In the genomic region with DNA sequence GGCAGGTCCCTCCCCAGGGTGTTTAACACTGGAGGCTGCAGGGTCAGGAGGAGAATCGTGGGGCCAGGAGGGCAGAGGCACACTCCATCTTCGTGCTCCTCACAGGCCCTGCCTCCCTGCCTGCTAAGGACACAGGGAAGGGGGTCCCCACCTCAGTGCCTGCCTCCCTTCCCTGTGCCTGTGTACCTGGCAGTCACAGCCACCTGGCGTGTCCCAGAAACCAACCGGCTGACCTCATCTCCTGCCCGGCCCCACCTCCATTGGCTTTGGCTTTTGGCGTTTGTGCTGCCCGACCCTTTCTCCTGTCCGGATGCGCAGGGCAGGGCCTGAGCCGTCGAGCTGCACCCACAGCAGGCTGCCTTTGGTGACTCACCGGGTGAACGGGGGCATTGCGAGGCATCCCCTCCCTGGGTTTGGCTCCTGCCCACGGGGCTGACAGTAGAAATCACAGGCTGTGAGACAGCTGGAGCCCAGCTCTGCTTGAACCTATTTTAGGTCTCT, we compare ENCODE assay signal across 9 cellular contexts. TPM values are rescaled to one million over a fixed set of nuclear protein-coding genes. Genes with fewer than 3 reads are reported as not detected.
A peak's percentile ranks its signal among the peaks of the same experiment; 100 is the strongest.
DNase-seq lines count a peak whose midpoint lies in the region; ATAC-seq and TF ChIP-seq lines count a peak whose summit lies in the region.
"Had no signal": no experiment of that assay in that cellular context is flagged by ENCODE, and none has a peak within 500 bp of the region (broad histone marks: within the 10 kb centered on the region; RNA-seq: fewer than 3 reads in every experiment).

No MANE protein-coding gene starts in this region.

- H3K36me3 ChIP-seq in BE2C, result peaks cover 19% of the 10 kb centered on the region

- H3K9me3 ChIP-seq in BE2C, result no peaks in the 10 kb centered on the region

- peaks cover 27% of the 10 kb centered on the region for H3K36me3 Mint-ChIP-seq in activated CD4-positive, alpha-beta memory T cell treated with anti-CD3 and anti-CD28 coated beads, Interleukin-2, amount 10 ng/mL, durations not matched to agents 7 days and 5 days (ENCODE audit: low read depth)

- TF ChIP-seq CTCF in BE2C (IDR thresholded peaks at IDR 0.05; ENCODE audit: low read depth, low read length), result no peak

- ATAC-seq in esophagus mucosa (peak; percentile 69), HG03442 (IDR thresholded peaks at IDR 0.05; ENCODE audit: unreplicated experiment) (no peak)
- ATAC-seq: T-helper 17 cell had no signal

- CTCF ChIA-PET in activated CD4-positive, alpha-beta memory T cell treated with anti-CD3 and anti-CD28 coated beads, Interleukin-2, amount 10 ng/mL, durations not matched to agents 7 days and 5 days (lab: Charles Lee), result interaction anchor here (0.6 to 1.3 kb wide), 2 partner anchors 10 to 143 kb away, joined by 3 to 4 read pairs; no protein-coding TSS in a partner anchor

- no peaks in the 10 kb centered on the region for H3K9me3 Mint-ChIP-seq in activated CD4-positive, alpha-beta memory T cell treated with anti-CD3 and anti-CD28 coated beads, Interleukin-2, amount 10 ng/mL, durations not matched to agents 7 days and 5 days

- no peak overlapping the region for H3K4me3 ChIP-seq in BE2C (ENCODE audit: low read depth, low read length)

- H3K4me3 Mint-ChIP-seq in activated CD4-positive, alpha-beta memory T cell treated with anti-CD3 and anti-CD28 coated beads, Interleukin-2, amount 10 ng/mL, durations not matched to agents 7 days and 5 days, result no peak overlapping the region
- H3K4me3 Mint-ChIP-seq: T-helper 17 cell had no signal

- H3K4me1 ChIP-seq in BE2C, result peaks cover 6% of the 10 kb centered on the region
- H3K4me1 ChIP-seq: parathyroid adenoma had no signal

- H3K27me3 Mint-ChIP-seq in activated CD4-positive, alpha-beta memory T cell treated with anti-CD3 and anti-CD28 coated beads, Interleukin-2, amount 10 ng/mL, durations not matched to agents 7 days and 5 days, result no peaks in the 10 kb centered on the region
- H3K27me3 Mint-ChIP-seq: T-helper 17 cell had no signal

- H3K27ac Mint-ChIP-seq in activated CD4-positive, alpha-beta memory T cell treated with anti-CD3 and anti-CD28 coated beads, Interleukin-2, amount 10 ng/mL, durations not matched to agents 7 days and 5 days, result no peak overlapping the region
- H3K27ac Mint-ChIP-seq: T-helper 17 cell had no signal

- no peaks in the 10 kb centered on the region for H3K27me3 ChIP-seq in BE2C

- POLR2A ChIA-PET in activated CD4-positive, alpha-beta memory T cell treated with anti-CD3 and anti-CD28 coated beads, Interleukin-2, amount 10 ng/mL, durations not matched to agents 7 days and 5 days (lab: Charles Lee), result interaction anchor here (0.7 to 2.4 kb wide), 3 partner anchors 10 to 96 kb away, joined by 3 to 10 read pairs (median 3); no protein-coding TSS in a partner anchor

- DNase-seq in BE2C (peak; percentile 44), M059J (ENCODE audit: low read depth) (peak; percentile 93)
- no peak for DNase-seq in stimulated activated naive CD4-positive, alpha-beta T cell treated with Interleukin-2 at 50 U/mL for 16 hours (lab: John Stamatoyannopoulos, UW)
- no peak for DNase-seq in activated CD4-positive, alpha-beta memory T cell treated with anti-CD3 and anti-CD28 coated beads, Interleukin-2, amount 10 ng/mL, durations not matched to agents 7 days and 5 days
- DNase-seq: activated T-cell treated with anti-CD3 and anti-CD28 coated beads for 4 hours, T-helper 17 cell had no signal

- peaks cover 26% of the 10 kb centered on the region for H3K4me1 Mint-ChIP-seq in activated CD4-positive, alpha-beta memory T cell treated with anti-CD3 and anti-CD28 coated beads, Interleukin-2, amount 10 ng/mL, durations not matched to agents 7 days and 5 days

RNA-seq across cellular contexts. Expression of a gene that starts 0.6 kb away (rescaled TPM):
- 4.1 TPM for polyA plus RNA-seq in BE2C (2012; ENCODE audit: insufficient read depth, insufficient read length, low read depth)
- total RNA-seq in M059J (2014; rRNA removed; shearing (Covaris generic)), result not detected in 2 replicates
- 0.28 TPM for total RNA-seq in esophagus mucosa
- 1 to 10 TPM; 1.5 to 2.7 TPM for total RNA-seq in activated CD4-positive, alpha-beta memory T cell treated with anti-CD3 and anti-CD28 coated beads, Interleukin-2, amount 10 ng/mL, durations not matched to agents 7 days and 5 days

RNA-seq across cellular contexts. Expression of a gene that starts 6.5 kb away (rescaled TPM):
- 22.3 TPM for polyA plus RNA-seq in BE2C (2012; ENCODE audit: insufficient read depth, insufficient read length, low read depth)
- total RNA-seq in M059J (2014; rRNA removed; shearing (Covaris generic)), result 0.37 and 1.0 TPM in 2 replicates
- total RNA-seq in esophagus mucosa, result 2.0 TPM
- total RNA-seq in activated CD4-positive, alpha-beta memory T cell treated with anti-CD3 and anti-CD28 coated beads, Interleukin-2, amount 10 ng/mL, durations not matched to agents 7 days and 5 days, result 1 to 10 TPM; 5.6 to 6.3 TPM

RNA-seq across cellular contexts. Expression of a gene that starts 28.6 kb away (rescaled TPM):
- 107 TPM for polyA plus RNA-seq in BE2C (2012; ENCODE audit: insufficient read depth, insufficient read length, low read depth)
- 96.1 and 109 TPM in 2 replicates for total RNA-seq in M059J (2014; rRNA removed; shearing (Covaris generic))
- 44.3 TPM for total RNA-seq in esophagus mucosa
- 10 to 100 TPM; 65.5 to 67.7 TPM for total RNA-seq in activated CD4-positive, alpha-beta memory T cell treated with anti-CD3 and anti-CD28 coated beads, Interleukin-2, amount 10 ng/mL, durations not matched to agents 7 days and 5 days

RNA-seq across cellular contexts. Expression of a gene that starts 41.3 kb away (rescaled TPM):
- polyA plus RNA-seq in BE2C (2012; ENCODE audit: insufficient read depth, insufficient read length, low read depth), result 197 TPM
- total RNA-seq in M059J (2014; rRNA removed; shearing (Covaris generic)), result 66.7 and 97.0 TPM in 2 replicates
- 38.0 TPM for total RNA-seq in esophagus mucosa
- 10 to 100 TPM; 58.5 to 60.4 TPM for total RNA-seq in activated CD4-positive, alpha-beta memory T cell treated with anti-CD3 and anti-CD28 coated beads, Interleukin-2, amount 10 ng/mL, durations not matched to agents 7 days and 5 days

RNA-seq across cellular contexts. Expression of a gene that starts 42.8 kb away (rescaled TPM):
- polyA plus RNA-seq in BE2C (2012; ENCODE audit: insufficient read depth, insufficient read length, low read depth), result 15.7 TPM
- total RNA-seq in M059J (2014; rRNA removed; shearing (Covaris generic)), result 2.1 and 2.2 TPM in 2 replicates
- total RNA-seq in esophagus mucosa, result 110 TPM
- 1 to 10 TPM; 8.9 to 9.1 TPM for total RNA-seq in activated CD4-positive, alpha-beta memory T cell treated with anti-CD3 and anti-CD28 coated beads, Interleukin-2, amount 10 ng/mL, durations not matched to agents 7 days and 5 days

Comparison
In these comparisons a context has a peak if more than half of its experiments do, and no peak if none do; other contexts are left out.
1. DNase-seq: peak in BE2C (single experiment) and M059J (single experiment); none in stimulated activated naive CD4-positive, alpha-beta T cell treated with Interleukin-2 at 50 U/mL for 16 hours (single experiment) and activated CD4-positive, alpha-beta memory T cell treated with anti-CD3 and anti-CD28 coated beads, Interleukin-2, amount 10 ng/mL, durations not matched to agents 7 days and 5 days (single experiment).